1 cellular context compared by ENCODE assay signal in genomic region chr17:40448639-40449261, GRCh38.
TF ChIP-seq lines count a peak whose summit lies in the region.

No MANE protein-coding gene starts in this region.

TF ChIP-seq in HepG2, 621 proteins besides CTCF, POLR2A, EP300 and RAD21 (continued from another document and continues in another):
- peak; percentile 64; the same call in 1 of the 2 replicates for TF ChIP-seq SIN3A (IDR thresholded peaks at IDR 0.05; ENCODE audit: borderline replicate concordance, low read depth, low read length)
- TF ChIP-seq, protein P1, sequence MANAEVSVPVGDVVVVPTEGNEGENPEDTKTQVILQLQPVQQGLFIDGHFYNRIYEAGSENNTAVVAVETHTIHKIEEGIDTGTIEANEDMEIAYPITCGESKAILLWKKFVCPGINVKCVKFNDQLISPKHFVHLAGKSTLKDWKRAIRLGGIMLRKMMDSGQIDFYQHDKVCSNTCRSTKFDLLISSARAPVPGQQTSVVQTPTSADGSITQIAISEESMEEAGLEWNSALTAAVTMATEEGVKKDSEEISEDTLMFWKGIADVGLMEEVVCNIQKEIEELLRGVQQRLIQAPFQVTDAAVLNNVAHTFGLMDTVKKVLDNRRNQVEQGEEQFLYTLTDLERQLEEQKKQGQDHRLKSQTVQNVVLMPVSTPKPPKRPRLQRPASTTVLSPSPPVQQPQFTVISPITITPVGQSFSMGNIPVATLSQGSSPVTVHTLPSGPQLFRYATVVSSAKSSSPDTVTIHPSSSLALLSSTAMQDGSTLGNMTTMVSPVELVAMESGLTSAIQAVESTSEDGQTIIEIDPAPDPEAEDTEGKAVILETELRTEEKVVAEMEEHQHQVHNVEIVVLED (CRISPR knock-in tag; IDR thresholded peaks at IDR 0.05; ENCODE audit: borderline replicate concordance) = peak; percentile 38; the same call in 1 of the 2 replicates
- no peak for TF ChIP-seq PCBP2 (optimal IDR thresholded peaks at IDR 0.05; ENCODE audit: low read depth, low read length, poor library complexity, severe bottlenecking)
- no peak for TF ChIP-seq ZNF446 (CRISPR knock-in tag; IDR thresholded peaks at IDR 0.05)
- no peak for TF ChIP-seq NR1H2 (CRISPR knock-in tag; IDR thresholded peaks at IDR 0.05; ENCODE audit: borderline replicate concordance, low read depth)
- peak; percentile 94 for TF ChIP-seq SKIL (CRISPR knock-in tag; IDR thresholded peaks at IDR 0.05; ENCODE audit: borderline replicate concordance)
- no peak for TF ChIP-seq ZBTB4 (CRISPR knock-in tag; IDR thresholded peaks at IDR 0.05; ENCODE audit: borderline replicate concordance)
- TF ChIP-seq PLRG1 (conservative IDR thresholded peaks at IDR 0.05) = no peak
- peak; percentile 96; the same call in 1 of the 2 replicates for TF ChIP-seq ZNF788 (CRISPR knock-in tag; IDR thresholded peaks at IDR 0.05; ENCODE audit: borderline replicate concordance)
- peak; percentile 52 for TF ChIP-seq XRCC5 (optimal IDR thresholded peaks at IDR 0.05; ENCODE audit: low read length)
- TF ChIP-seq GPBP1L1 (CRISPR knock-in tag; IDR thresholded peaks at IDR 0.05) = no peak
- TF ChIP-seq CBFB (CRISPR knock-in tag; IDR thresholded peaks at IDR 0.05) = no peak
- no peak for TF ChIP-seq ZNF275 (CRISPR knock-in tag; IDR thresholded peaks at IDR 0.05; ENCODE audit: borderline replicate concordance)
- no peak for TF ChIP-seq ZNF432 (CRISPR knock-in tag; IDR thresholded peaks at IDR 0.05; ENCODE audit: borderline replicate concordance)
- no peak for TF ChIP-seq ZNF75D (CRISPR knock-in tag; IDR thresholded peaks at IDR 0.05; ENCODE audit: borderline replicate concordance)
- TF ChIP-seq ZBTB10 (CRISPR knock-in tag; IDR thresholded peaks at IDR 0.05; ENCODE audit: borderline replicate concordance) = no peak
- TF ChIP-seq JUN (CRISPR knock-in tag; IDR thresholded peaks at IDR 0.05) = no peak; the same call in 1 of the 2 replicates
- peak; percentile 86; the same call in 1 of the 2 replicates for TF ChIP-seq SAFB2 (CRISPR knock-in tag; IDR thresholded peaks at IDR 0.05; ENCODE audit: borderline replicate concordance, low read depth)
- TF ChIP-seq, protein P2, sequence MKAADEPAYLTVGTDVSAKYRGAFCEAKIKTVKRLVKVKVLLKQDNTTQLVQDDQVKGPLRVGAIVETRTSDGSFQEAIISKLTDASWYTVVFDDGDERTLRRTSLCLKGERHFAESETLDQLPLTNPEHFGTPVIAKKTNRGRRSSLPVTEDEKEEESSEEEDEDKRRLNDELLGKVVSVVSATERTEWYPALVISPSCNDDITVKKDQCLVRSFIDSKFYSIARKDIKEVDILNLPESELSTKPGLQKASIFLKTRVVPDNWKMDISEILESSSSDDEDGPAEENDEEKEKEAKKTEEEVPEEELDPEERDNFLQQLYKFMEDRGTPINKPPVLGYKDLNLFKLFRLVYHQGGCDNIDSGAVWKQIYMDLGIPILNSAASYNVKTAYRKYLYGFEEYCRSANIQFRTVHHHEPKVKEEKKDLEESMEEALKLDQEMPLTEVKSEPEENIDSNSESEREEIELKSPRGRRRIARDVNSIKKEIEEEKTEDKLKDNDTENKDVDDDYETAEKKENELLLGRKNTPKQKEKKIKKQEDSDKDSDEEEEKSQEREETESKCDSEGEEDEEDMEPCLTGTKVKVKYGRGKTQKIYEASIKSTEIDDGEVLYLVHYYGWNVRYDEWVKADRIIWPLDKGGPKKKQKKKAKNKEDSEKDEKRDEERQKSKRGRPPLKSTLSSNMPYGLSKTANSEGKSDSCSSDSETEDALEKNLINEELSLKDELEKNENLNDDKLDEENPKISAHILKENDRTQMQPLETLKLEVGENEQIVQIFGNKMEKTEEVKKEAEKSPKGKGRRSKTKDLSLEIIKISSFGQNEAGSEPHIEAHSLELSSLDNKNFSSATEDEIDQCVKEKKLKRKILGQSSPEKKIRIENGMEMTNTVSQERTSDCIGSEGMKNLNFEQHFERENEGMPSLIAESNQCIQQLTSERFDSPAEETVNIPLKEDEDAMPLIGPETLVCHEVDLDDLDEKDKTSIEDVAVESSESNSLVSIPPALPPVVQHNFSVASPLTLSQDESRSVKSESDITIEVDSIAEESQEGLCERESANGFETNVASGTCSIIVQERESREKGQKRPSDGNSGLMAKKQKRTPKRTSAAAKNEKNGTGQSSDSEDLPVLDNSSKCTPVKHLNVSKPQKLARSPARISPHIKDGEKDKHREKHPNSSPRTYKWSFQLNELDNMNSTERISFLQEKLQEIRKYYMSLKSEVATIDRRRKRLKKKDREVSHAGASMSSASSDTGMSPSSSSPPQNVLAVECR (CRISPR knock-in tag; IDR thresholded peaks at IDR 0.05; ENCODE audit: borderline replicate concordance) = peak; percentile 83; the same call in 1 of the 2 replicates
- TF ChIP-seq PPARG (CRISPR knock-in tag; conservative IDR thresholded peaks at IDR 0.05) = peak; percentile 70; the same call in 1 of the 2 replicates
- TF ChIP-seq PLSCR1 (CRISPR knock-in tag; IDR thresholded peaks at IDR 0.05; ENCODE audit: borderline replicate concordance) = no peak
- no peak for TF ChIP-seq U2AF1 (optimal IDR thresholded peaks at IDR 0.05; ENCODE audit: low read depth, low read length)
- TF ChIP-seq TSC22D2 (CRISPR knock-in tag; IDR thresholded peaks at IDR 0.05; ENCODE audit: borderline replicate concordance) = no peak; the same call in 1 of the 2 replicates
- TF ChIP-seq POLR2AphosphoS5 (IDR thresholded peaks at IDR 0.05; ENCODE audit: low read depth, low read length) = no peak
- no peak for TF ChIP-seq PAF1 (CRISPR knock-in tag; IDR thresholded peaks at IDR 0.05)
- TF ChIP-seq ZNF605 (CRISPR knock-in tag; IDR thresholded peaks at IDR 0.05) = peak; percentile 67
- TF ChIP-seq ZNF224 (CRISPR knock-in tag; IDR thresholded peaks at IDR 0.05) = peak; percentile 40; the same call in 1 of the 2 replicates
- no peak for TF ChIP-seq RELA (CRISPR knock-in tag; IDR thresholded peaks at IDR 0.05)
- no peak; the same call in 1 of the 2 replicates for TF ChIP-seq ZNF484 (CRISPR knock-in tag; IDR thresholded peaks at IDR 0.05; ENCODE audit: borderline replicate concordance, low read depth)
- TF ChIP-seq FOXP1 (IDR thresholded peaks at IDR 0.05) = no peak
- TF ChIP-seq FOXP1 (CRISPR knock-in tag; IDR thresholded peaks at IDR 0.05) = peak; percentile 93
- TF ChIP-seq ZNF607 (CRISPR knock-in tag; IDR thresholded peaks at IDR 0.05; ENCODE audit: borderline replicate concordance) = no peak
- peak; percentile 95 for TF ChIP-seq NPAS2 (CRISPR knock-in tag; IDR thresholded peaks at IDR 0.05; ENCODE audit: borderline replicate concordance)
- TF ChIP-seq TFDP2 (CRISPR knock-in tag; IDR thresholded peaks at IDR 0.05) = no peak
- peak; percentile 92 for TF ChIP-seq FOXJ3 (CRISPR knock-in tag; IDR thresholded peaks at IDR 0.05; ENCODE audit: borderline replicate concordance)
- 0 out of 2 replicates have a peak, but pooled peaks have one; percentile 46 for TF ChIP-seq ZFY (CRISPR knock-in tag; IDR thresholded peaks at IDR 0.05)
- peak; percentile 48; the same call in 1 of the 2 replicates for TF ChIP-seq ZBTB3 (CRISPR knock-in tag; IDR thresholded peaks at IDR 0.05; ENCODE audit: borderline replicate concordance, low read depth)
- TF ChIP-seq, protein P3, sequence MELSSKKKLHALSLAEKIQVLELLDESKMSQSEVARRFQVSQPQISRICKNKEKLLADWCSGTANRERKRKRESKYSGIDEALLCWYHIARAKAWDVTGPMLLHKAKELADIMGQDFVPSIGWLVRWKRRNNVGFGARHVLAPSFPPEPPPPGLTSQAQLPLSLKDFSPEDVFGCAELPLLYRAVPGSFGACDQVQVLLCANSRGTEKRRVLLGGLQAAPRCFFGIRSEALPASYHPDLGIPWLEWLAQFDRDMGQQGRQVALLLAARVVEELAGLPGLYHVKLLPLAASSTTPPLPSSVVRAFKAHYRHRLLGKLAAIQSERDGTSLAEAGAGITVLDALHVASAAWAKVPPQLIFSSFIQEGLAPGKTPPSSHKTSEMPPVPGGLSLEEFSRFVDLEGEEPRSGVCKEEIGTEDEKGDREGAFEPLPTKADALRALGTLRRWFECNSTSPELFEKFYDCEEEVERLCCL (CRISPR knock-in tag; IDR thresholded peaks at IDR 0.05; ENCODE audit: borderline replicate concordance) = no peak
